17 cellular contexts compared by ENCODE assay signal in genomic region chr7:120998525-120998924, GRCh38. TPM values are rescaled to one million over a fixed set of nuclear protein-coding genes. Genes with fewer than 3 reads are reported as not detected.
DNase-seq lines count a peak whose midpoint lies in the region; ATAC-seq, FAIRE-seq and TF ChIP-seq lines count a peak whose summit lies in the region.
"Had no signal": no experiment of that assay in that cellular context is flagged by ENCODE, and none has a peak within 500 bp of the region (broad histone marks: within the 10 kb centered on the region; RNA-seq: fewer than 3 reads in every experiment).

No MANE protein-coding gene starts in this region.

- H3K4me1 ChIP-seq in IMR-90 (ENCODE audit: control insufficient read depth, insufficient read depth, low read length) = peaks cover 14% of the 10 kb centered on the region
- peaks cover 23 to 65% of the 10 kb centered on the region in 2 experiments for H3K4me1 ChIP-seq in K562 (replicated peaks in 1 of 2; ENCODE audit: control insufficient read depth in 2 of 2, insufficient read depth in 2 of 2, low read length in 2 of 2)
- peaks cover 9 to 42% of the 10 kb centered on the region in 2 donors for H3K4me1 ChIP-seq in muscle layer of duodenum (ENCODE audit: control insufficient read depth in 1 of 2, insufficient read depth in 2 of 2, low read length in 2 of 2)
- H3K4me1 ChIP-seq in thoracic aorta (ENCODE audit: control insufficient read depth in 1 of 2, low read depth in 2 of 2) = peaks cover 54 to 88% of the 10 kb centered on the region in 2 donors

- no peak overlapping the region for H3K56ac ChIP-seq in IMR-90 (ENCODE audit: extremely low read depth, insufficient read depth, low read length)

- H4K8ac ChIP-seq in IMR-90 (ENCODE audit: low read depth in 2 of 2, low read length in 2 of 2) = no peak overlapping the region; a peak in 1 of 4 replicates

- H2BK120ac ChIP-seq in IMR-90 (ENCODE audit: low read depth, low read length) = peak overlapping the region; percentile 0; the same call in 1 of the 2 replicates

- peak overlapping the region; percentile 35; the same call in 1 of the 2 replicates for H3K18ac ChIP-seq in IMR-90 (ENCODE audit: low read depth, low read length)

- peaks cover 100% of the 10 kb centered on the region for H3K79me2 ChIP-seq in K562 (ENCODE audit: control insufficient read depth, insufficient read depth, low read length)

- TF ChIP-seq CTCF in IMR-90 (conservative IDR thresholded peaks at IDR 0.05; ENCODE audit: low read depth, low read length) = no peak
- no peak for TF ChIP-seq CTCF in K562 (IDR thresholded peaks at IDR 0.05 in 2 of 3, conservative IDR thresholded peaks at IDR 0.05 in 1 of 3; ENCODE audit: insufficient read depth in 2 of 3, low read depth in 1 of 3, low read length in 3 of 3)
- TF ChIP-seq CTCF in thoracic aorta (IDR thresholded peaks at IDR 0.05) = no peak

- in situ Hi-C loops in IMR-90 (cut with MboI; ENCODE audit: low sequenced_read_pairs) = loop anchor here (25.0 kb wide), 1 partner anchor 339 kb away; the partner anchor contains the start of gene WNT16
- in situ Hi-C loops in K562 (cut with MboI) = loop anchor here (5.0 kb wide), 1 partner anchor 79 kb away; no protein-coding TSS in a partner anchor

- peak overlapping the region; percentile 61; the same call in 1 of the 2 replicates for H3K23ac ChIP-seq in IMR-90 (ENCODE audit: low read depth, low read length)

- intact Hi-C loops in IMR-90 (cut with micrococcal nuclease) = no loop called here
- intact Hi-C loops in K562 (cut with micrococcal nuclease) = no loop called here

- H2BK5ac ChIP-seq in IMR-90 (ENCODE audit: low read depth, low read length, poor library complexity, severe bottlenecking) = peak overlapping the region; percentile 35

- POLR2A ChIA-PET in IMR-90 (lab: Charles Lee; ENCODE audit: unreplicated experiment) = interaction anchor here (0.9 kb wide), 1 partner anchor 25 kb away, joined by 3 read pairs; no protein-coding TSS in a partner anchor
- POLR2A ChIA-PET in K562 (lab: Yijun Ruan, JAX) = interaction anchor here (0.6 to 6.3 kb wide), 10 partner anchors 8 to 181 kb away, joined by 3 to 56 read pairs (median 4); partner anchors contain the start of gene CPED1

- H2AK9ac ChIP-seq in IMR-90 (replicated peaks; ENCODE audit: low read depth, low read length, poor library complexity) = no peak overlapping the region

- peak overlapping the region; percentile 34; the same call in 1 of the 2 replicates for H3K14ac ChIP-seq in IMR-90 (replicated peaks; ENCODE audit: low read depth, low read length)

- H3K9me3 ChIP-seq in IMR-90 (ENCODE audit: control insufficient read depth, insufficient read depth, low read length) (no peaks in the 10 kb centered on the region), K562 (replicated peaks; ENCODE audit: control insufficient read depth, insufficient read depth, low read depth, low read length) (no peaks in the 10 kb centered on the region), muscle layer of duodenum (ENCODE audit: control insufficient read depth in 1 of 2, low read length in 2 of 2) (no peaks in the 10 kb centered on the region), thoracic aorta (no peaks in the 10 kb centered on the region)

- H3K27ac ChIP-seq in IMR-90 (ENCODE audit: insufficient read depth, low read length) (no peak overlapping the region; the same call in 1 of the 2 replicates), K562 (ENCODE audit: extremely low read depth, low read depth, low read length) (peak overlapping the region; percentile 65), muscle layer of duodenum (ENCODE audit: low read length) (peak overlapping the region; percentile 78), thoracic aorta (peak overlapping the region; percentile 75 to 81)

- no peak overlapping the region for H2AK5ac ChIP-seq in IMR-90 (ENCODE audit: low read depth, low read length)

- peak overlapping the region; percentile 5; the same call in 1 of the 2 replicates for H3K4ac ChIP-seq in IMR-90 (ENCODE audit: low read depth, low read length)

- CTCF ChIA-PET in IMR-90 (lab: Yijun Ruan, JAX) = interaction anchor here (0.6 to 1.5 kb wide), 3 partner anchors 10 to 97 kb away, joined by 3 read pairs; no protein-coding TSS in a partner anchor
- CTCF ChIA-PET in K562 (lab: Yijun Ruan, JAX; ENCODE audit: low intra/inter-chr PET ratio) = no interaction called here

- no peak for DNase-seq in IMR-90
- no peak for DNase-seq in K562 (ENCODE audit: extremely low read depth in 1 of 4, low spot score in 3 of 4)
- DNase-seq in thoracic aorta (ENCODE audit: low spot score) = no peak
- no peak for DNase-seq in inferior parietal cortex (ENCODE audit: extremely low spot score)
- no peak for DNase-seq in NCI-H526 treated with DMSO at 0.1 percent for 48 hours (lab: John Stamatoyannopoulos, UW)
- DNase-seq: ACHN; CD4-positive, alpha-beta T cell; DMS79 treated with DMSO at 0.1 percent for 48 hours; HCEC 1CT; NCI-H1092 treated with DMSO at 0.1 percent for 48 hours; NCI-H1694; NCI-H446 treated with DMSO at 0.1 percent for 48 hours had no signal

- no peak overlapping the region for H2BK20ac ChIP-seq in IMR-90 (ENCODE audit: low read depth, low read length)

- FAIRE-seq in K562 (lab: Jason Lieb, UNC) = no peak
- FAIRE-seq: G401.6, GM12892 had no signal

- H4K91ac ChIP-seq in IMR-90 (ENCODE audit: insufficient read depth, low read depth, low read length) = peak overlapping the region; percentile 9; the same call in 1 of the 2 replicates

- H3K9me1 ChIP-seq in IMR-90 (ENCODE audit: insufficient read depth, low read length) (peaks cover 8% of the 10 kb centered on the region), K562 (ENCODE audit: control insufficient read depth, insufficient read depth, low read length) (no peaks in the 10 kb centered on the region)

- BruUV-seq in IMR-90 (replicated peaks; lab: Mats Ljungman, UMichigan) = no TSS peak
- no TSS peak for BruUV-seq in K562 (replicated peaks; lab: Mats Ljungman, UMichigan)

- H3K79me1 ChIP-seq in IMR-90 (ENCODE audit: low read depth in 1 of 2, low read length in 2 of 2) = peaks cover 24 to 67% of the 10 kb centered on the region in 2 experiments

- H2AFZ ChIP-seq in IMR-90 (replicated peaks; ENCODE audit: low read length, poor library complexity) (no peak overlapping the region), K562 (ENCODE audit: low read depth, low read length) (no peak overlapping the region)

- H3K4me2 ChIP-seq in IMR-90 (ENCODE audit: low read depth, low read length) (peak overlapping the region; percentile 71; the same call in 1 of the 2 replicates), K562 (ENCODE audit: insufficient read depth, low read length) (peak overlapping the region; percentile 76)

- no peak for TF ChIP-seq POLR2A in IMR-90 (IDR thresholded peaks at IDR 0.05; ENCODE audit: low read depth, low read length)
- no peak for TF ChIP-seq POLR2A in K562 (conservative IDR thresholded peaks at IDR 0.05)

- peak overlapping the region; percentile 78; the same call in 1 of the 2 replicates for H4K5ac ChIP-seq in IMR-90 (ENCODE audit: low read depth, low read length)

- no CpG with 5 or more reads among the region's 1 CpG for WGBS in IMR-90 (ENCODE audit: extremely low coverage in 2 of 2, insufficient read length in 1 of 2), 2 experiments
- WGBS in K562 (ENCODE audit: insufficient coverage, low coverage, missing lambda C conversion rate) = 5% methylated on average over 1 of the region's 1 CpG

- H3K4me3 ChIP-seq in IMR-90 (ENCODE audit: insufficient read depth, low read depth, low read length) (no peak overlapping the region), K562 (peak overlapping the region; percentile 7; the same call in 1 of the 2 replicates), muscle layer of duodenum (ENCODE audit: low read depth in 1 of 2, low read length in 2 of 2) (no peak overlapping the region), thoracic aorta (peak overlapping the region; percentile 29)

- H3K36me3 ChIP-seq in IMR-90 (ENCODE audit: control insufficient read depth, insufficient read depth, low read length) (no peaks in the 10 kb centered on the region; the same call in 1 of the 2 replicates), K562 (ENCODE audit: control insufficient read depth, insufficient read depth, low read length) (peaks cover 94% of the 10 kb centered on the region), muscle layer of duodenum (ENCODE audit: control insufficient read depth in 1 of 2, insufficient read depth in 2 of 2, low read length in 2 of 2) (no peaks in the 10 kb centered on the region), thoracic aorta (no peaks in the 10 kb centered on the region)

- no peak for TF ChIP-seq EP300 in K562 (IDR thresholded peaks at IDR 0.05; ENCODE audit: low read length)

- H3K27me3 ChIP-seq in IMR-90 (ENCODE audit: control insufficient read depth, insufficient read depth, low read length) = no peaks in the 10 kb centered on the region
- H3K27me3 ChIP-seq in K562 (ENCODE audit: control insufficient read depth in 2 of 2, insufficient read depth in 2 of 2, low read length in 2 of 2) = no peaks in the 10 kb centered on the region
- H3K27me3 ChIP-seq in muscle layer of duodenum (ENCODE audit: low read depth, low read length) = no peaks in the 10 kb centered on the region
- H3K27me3 ChIP-seq in thoracic aorta (replicated peaks; ENCODE audit: insufficient read depth) = no peaks in the 10 kb centered on the region

- H3K9ac ChIP-seq in IMR-90 (ENCODE audit: low read depth, low read length) (no peak overlapping the region; the same call in 1 of the 2 replicates), K562 (ENCODE audit: insufficient read depth in 1 of 2, low read depth in 2 of 2, low read length in 2 of 2) (peak overlapping the region in 1 of 2 experiments; percentile 62; a peak in 2 of 4 replicates)

- H2BK15ac ChIP-seq in IMR-90 (ENCODE audit: low read depth, low read length) = 0 out of 3 replicates have a peak overlapping the region, but pooled peaks have one; percentile 12

- H4K20me1 ChIP-seq in IMR-90 (ENCODE audit: insufficient read depth, low read length) (no peaks in the 10 kb centered on the region; the same call in 1 of the 2 replicates), K562 (replicated peaks; ENCODE audit: control insufficient read depth, insufficient read depth, low read length) (no peaks in the 10 kb centered on the region)

- no peak for ATAC-seq in IMR-90 (ENCODE audit: low read depth)
- ATAC-seq in K562 = no peak; the same call in 2 of the 3 replicates
- ATAC-seq in thoracic aorta (ENCODE audit: insufficient number of reproducible peaks, low FRiP score, low read depth) = no peak
- ATAC-seq in HG03135 (IDR thresholded peaks at IDR 0.05; ENCODE audit: unreplicated experiment) = no peak
- no peak for ATAC-seq in HG02678 (IDR thresholded peaks at IDR 0.05; ENCODE audit: unreplicated experiment)

- TF ChIP-seq RAD21 in IMR-90 (IDR thresholded peaks at IDR 0.05; ENCODE audit: low read length) (no peak), K562 (CRISPR knock-in tag; conservative IDR thresholded peaks at IDR 0.05 in 1 of 2, IDR thresholded peaks at IDR 0.05 in 1 of 2) (no peak)

- dilution Hi-C loops in IMR-90 (cut with HindIII; ENCODE audit: low sequenced_read_pairs, unreplicated experiment) = loop anchor here (25.0 kb wide), 1 partner anchor 89 kb away; no protein-coding TSS in a partner anchor

RNA-seq across cellular contexts. Expression of gene CPED1, which starts 10.0 kb away (rescaled TPM):
- 96.8 and 102 TPM in 2 replicates for total RNA-seq in IMR-90 (2012; rRNA removed)
- polyA plus RNA-seq in IMR-90 (2012; rRNA removed) = 28.7 and 31.2 TPM in 2 replicates
- polyA plus RNA-seq in IMR-90 (2012; cell fraction: cytosol; rRNA removed) = 11.9 and 18.5 TPM in 2 replicates
- 9.1 and 28.6 TPM in 2 replicates for polyA plus RNA-seq in IMR-90 (2012; cell fraction: nucleus; rRNA removed; ENCODE audit: low replicate concordance)
- total RNA-seq in K562 (2011; cell fraction: chromatin; rRNA removed; ENCODE audit: low replicate concordance) = 894 and 1,629 TPM in 2 replicates
- 336 and 368 TPM in 2 replicates for total RNA-seq in K562 (2011; cell fraction: nucleolus; rRNA removed)
- 603 and 625 TPM in 2 replicates for total RNA-seq in K562 (2011; cell fraction: nucleoplasm; rRNA removed)
- total RNA-seq in K562 (2014; rRNA removed) = 228 and 247 TPM in 2 replicates
- 393 and 413 TPM in 2 replicates for total RNA-seq in K562 (2014; rRNA removed; fragmentation: Illumina TruSeq; extraction: Trizol)
- total RNA-seq in K562 (2015; rRNA removed; fragmentation: Illumina TruSeq; extraction: Trizol) = 254 and 267 TPM in 2 replicates
- 290 and 301 TPM in 2 replicates for total RNA-seq in K562 (2021)
- polyA plus RNA-seq in K562 (2011; rRNA removed) = 205 and 316 TPM in 2 replicates
- 91.5 and 147 TPM in 2 replicates for polyA plus RNA-seq in K562 (2011; cell fraction: cytosol; rRNA removed)
- polyA plus RNA-seq in K562 (2011; cell fraction: nucleus; rRNA removed) = 211 and 239 TPM in 2 replicates
- 152 and 202 TPM in 2 replicates for polyA plus RNA-seq in K562 (2012)
- 288 and 329 TPM in 2 replicates for polyA plus RNA-seq in K562 (2014; fragmentation: Illumina TruSeq; extraction: Trizol)
- 100 to 1,000 TPM; 221 to 292 TPM for polyA plus RNA-seq in K562 (2014; fragmentation: Nextera tagmentation; extraction: Ambion mirVana)
- 195 and 210 TPM in 2 replicates for polyA plus RNA-seq in K562 (2014; rRNA removed)
- polyA minus RNA-seq in K562 (2011; rRNA and poly(A)+ RNA removed) = 717 and 810 TPM in 2 replicates
- 96.8 and 138 TPM in 2 replicates for polyA minus RNA-seq in K562 (2011; cell fraction: cytosol; rRNA and poly(A)+ RNA removed)
- 704 and 866 TPM in 2 replicates for polyA minus RNA-seq in K562 (2011; cell fraction: nucleus; rRNA and poly(A)+ RNA removed)
- total RNA-seq in thoracic aorta = 100 to 1,000 TPM in 1 of 2 donors, 10 to 100 TPM in 1; 77.4 to 126 TPM

RNA-seq across cellular contexts. Expression of gene ING3, which starts 47.9 kb away (rescaled TPM):
- total RNA-seq in IMR-90 (2012; rRNA removed) (11.3 and 14.4 TPM in 2 replicates), K562 (2014; rRNA removed) (19.8 and 22.8 TPM in 2 replicates), K562 (2014; rRNA removed; fragmentation: Illumina TruSeq; extraction: Trizol) (50.4 and 59.3 TPM in 2 replicates), K562 (2015; rRNA removed; fragmentation: Illumina TruSeq; extraction: Trizol) (38.8 and 43.9 TPM in 2 replicates), K562 (2021) (37.0 and 38.1 TPM in 2 replicates), thoracic aorta (10 to 100 TPM; 12.3 to 21.2 TPM)
- polyA plus RNA-seq in IMR-90 (2012; rRNA removed) (6.8 and 7.2 TPM in 2 replicates), K562 (2011; rRNA removed) (38.2 and 54.6 TPM in 2 replicates), K562 (2014; fragmentation: Illumina TruSeq; extraction: Trizol) (50.3 and 58.0 TPM in 2 replicates), K562 (2014; fragmentation: Nextera tagmentation; extraction: Ambion mirVana) (100 to 1,000 TPM; 216 to 233 TPM), K562 (2014; rRNA removed) (36.0 and 43.8 TPM in 2 replicates)
- polyA plus RNA-seq in IMR-90 (2012; cell fraction: cytosol; rRNA removed) = 0.82 and 1.1 TPM in 2 replicates
- polyA plus RNA-seq in IMR-90 (2012; cell fraction: nucleus; rRNA removed; ENCODE audit: low replicate concordance) = 1.3 and 13.2 TPM in 2 replicates
- 16.8 and 65.4 TPM in 2 replicates for total RNA-seq in K562 (2011; cell fraction: chromatin; rRNA removed; ENCODE audit: low replicate concordance)
- total RNA-seq in K562 (2011; cell fraction: nucleolus; rRNA removed) = 11.8 and 15.3 TPM in 2 replicates
- total RNA-seq in K562 (2011; cell fraction: nucleoplasm; rRNA removed) = 29.0 and 51.5 TPM in 2 replicates
- polyA plus RNA-seq in K562 (2011; cell fraction: cytosol; rRNA removed) = 8.1 and 14.7 TPM in 2 replicates
- 19.7 and 49.3 TPM in 2 replicates for polyA plus RNA-seq in K562 (2011; cell fraction: nucleus; rRNA removed)
- 34.5 and 42.1 TPM in 2 replicates for polyA plus RNA-seq in K562 (2012)
- 54.3 and 56.3 TPM in 2 replicates for polyA minus RNA-seq in K562 (2011; rRNA and poly(A)+ RNA removed)
- polyA minus RNA-seq in K562 (2011; cell fraction: cytosol; rRNA and poly(A)+ RNA removed) = 12.3 and 13.2 TPM in 2 replicates
- 27.2 and 55.6 TPM in 2 replicates for polyA minus RNA-seq in K562 (2011; cell fraction: nucleus; rRNA and poly(A)+ RNA removed)

Comparison
In these comparisons a context has a peak if more than half of its experiments do, and no peak if none do; other contexts are left out.
1. H3K4me3 ChIP-seq: peak in K562 (single experiment) and thoracic aorta (single experiment); none in IMR-90 (single experiment) and muscle layer of duodenum (0 of 2).